In the genomic region with DNA sequence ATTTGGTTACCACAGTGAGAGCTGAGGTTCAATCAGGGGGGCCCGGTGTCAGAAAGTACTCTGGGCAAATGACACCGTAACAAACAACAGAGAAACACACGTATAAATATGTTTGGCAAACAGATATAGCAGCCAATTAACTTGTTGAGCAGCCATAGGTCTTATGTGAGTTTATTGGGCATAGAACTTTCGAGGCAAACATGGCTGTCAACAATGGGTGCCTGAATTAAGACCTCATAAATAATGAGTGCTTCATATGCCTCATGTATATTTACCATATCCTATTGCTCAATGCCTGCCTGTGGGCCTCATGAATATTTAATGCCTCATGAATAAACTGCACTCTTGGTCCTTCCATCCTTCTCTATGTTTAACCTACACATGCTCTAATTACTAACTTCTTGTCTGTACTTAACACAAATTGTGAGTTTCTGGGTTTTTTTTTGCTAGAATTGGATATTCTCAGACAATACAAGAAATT, we compare ENCODE assay signal across 19 cellular contexts.
DNase-seq lines count a peak whose midpoint lies in the region; ATAC-seq lines count a peak whose summit lies in the region.
"Had no signal": no experiment of that assay in that cellular context is flagged by ENCODE, and none has a peak within 500 bp of the region (broad histone marks: within the 10 kb centered on the region; RNA-seq: fewer than 3 reads in every experiment).

No MANE protein-coding gene starts in this region.

- H3K36me3 ChIP-seq in neuronal stem cell (replicated peaks in 1 of 2; ENCODE audit: control insufficient read depth in 2 of 2, insufficient read depth in 2 of 2, low read length in 2 of 2) = no peaks in the 10 kb centered on the region
- H3K36me3 ChIP-seq: Peyer's patch had no signal

- H3K9me3 ChIP-seq in neuronal stem cell (replicated peaks in 1 of 2; ENCODE audit: control insufficient read depth in 2 of 2, insufficient read depth in 1 of 2, low read depth in 1 of 2, low read length in 2 of 2) = peaks cover 0 to 5% of the 10 kb centered on the region in 2 donors
- H3K9me3 ChIP-seq: Peyer's patch had no signal

- H3K18ac ChIP-seq in neuronal stem cell (ENCODE audit: low read length) = no peak overlapping the region

- no peak overlapping the region for H2BK12ac ChIP-seq in neuronal stem cell (ENCODE audit: low read length)

- no peaks in the 10 kb centered on the region for H3K79me1 ChIP-seq in neuronal stem cell (ENCODE audit: low read depth, low read length)

- no peak overlapping the region for H2BK120ac ChIP-seq in neuronal stem cell (ENCODE audit: low read depth, low read length)

- H3K27me3 ChIP-seq in neuronal stem cell (ENCODE audit: control insufficient read depth in 3 of 3, insufficient read depth in 3 of 3, low read depth in 1 of 3, low read length in 3 of 3) = no peaks in the 10 kb centered on the region
- H3K27me3 ChIP-seq: Peyer's patch had no signal

- H3K23ac ChIP-seq in neuronal stem cell (ENCODE audit: low read depth, low read length, poor library complexity) = no peak overlapping the region

- intact Hi-C loops in sciatic nerve (cut with DNase I) = no loop called here

- H3K4me1 ChIP-seq in neuronal stem cell (ENCODE audit: control insufficient read depth in 2 of 2, insufficient read depth in 1 of 2, low read depth in 1 of 2, low read length in 2 of 2) = peaks cover 0 to 17% of the 10 kb centered on the region in 2 donors
- H3K4me1 ChIP-seq: Peyer's patch had no signal

- no peak overlapping the region for H4K8ac ChIP-seq in neuronal stem cell (ENCODE audit: low read depth, low read length)

- H3K14ac ChIP-seq in neuronal stem cell (ENCODE audit: low read length) = no peak overlapping the region

- no CpG with 5 or more reads among the region's 4 CpGs for WGBS in neuronal stem cell (ENCODE audit: extremely low coverage in 2 of 2, insufficient read length in 2 of 2, insufficient replicate concordance in 1 of 2), 2 donors

- no peak for ATAC-seq in HG03565 (IDR thresholded peaks at IDR 0.05; ENCODE audit: unreplicated experiment)
- no peak for ATAC-seq in sciatic nerve
- ATAC-seq: T-cell had no signal

- no peak overlapping the region for H3K4ac ChIP-seq in neuronal stem cell (ENCODE audit: low read length)

- peak overlapping the region; percentile 77 for H2AFZ ChIP-seq in neuronal stem cell (ENCODE audit: low read length)

- H2BK5ac ChIP-seq in neuronal stem cell (ENCODE audit: low read length) = no peak overlapping the region

- H3K9ac ChIP-seq in neuronal stem cell (ENCODE audit: low read depth, low read length, poor library complexity) = no peak overlapping the region
- H3K9ac ChIP-seq: KMS-11 had no signal

- H4K91ac ChIP-seq in neuronal stem cell (ENCODE audit: low read depth, low read length, poor library complexity) = no peak overlapping the region

- no peak overlapping the region for H2BK15ac ChIP-seq in neuronal stem cell (ENCODE audit: low read length)

- no peak overlapping the region for H3K4me2 ChIP-seq in neuronal stem cell (ENCODE audit: insufficient read depth, low read length, poor library complexity, severe bottlenecking)
- H3K4me2 ChIP-seq: KMS-11 had no signal

- no peak overlapping the region for H2AK5ac ChIP-seq in neuronal stem cell (ENCODE audit: low read depth, low read length)

- H3K27ac ChIP-seq in neuronal stem cell (replicated peaks; ENCODE audit: low read length) = no peak overlapping the region
- H3K27ac ChIP-seq: C4-2B, KMS-11, Peyer's patch had no signal

- DNase-seq in NCI-H1105 treated with DMSO at 0.1 percent for 48 hours (lab: John Stamatoyannopoulos, UW) = peak; percentile 14
- DNase-seq in NCI-H1105 (lab: John Stamatoyannopoulos, UW) = no peak
- peak; percentile 29 for DNase-seq in NCI-H748 (lab: John Stamatoyannopoulos, UW; ENCODE audit: unreplicated experiment)
- DNase-seq in NCI-H748 treated with DMSO at 0.1 percent for 48 hours (lab: John Stamatoyannopoulos, UW) = no peak
- DNase-seq in NCI-H526 (lab: John Stamatoyannopoulos, UW) = peak; percentile 93 to 95
- no peak for DNase-seq in neuronal stem cell (ENCODE audit: low spot score)
- DNase-seq in sciatic nerve (ENCODE audit: low spot score) = no peak
- DNase-seq: CD8-positive, alpha-beta memory T cell; GOT3; HCEC 1CT; IMR-90; NCI-H1092 treated with DMSO at 0.1 percent for 48 hours; NCI-H2227 treated with DMSO at 0.1 percent for 48 hours; NCI-H774; Peyer's patch; T-cell had no signal

- peak overlapping the region in 1 of 2 donors; percentile 39 for H3K4me3 ChIP-seq in neuronal stem cell (ENCODE audit: low read length in 2 of 2)
- H3K4me3 ChIP-seq: Peyer's patch had no signal

Comparison
In these comparisons a context has a peak if more than half of its experiments do, and no peak if none do; other contexts are left out.
1. DNase-seq: peak in NCI-H1105 treated with DMSO at 0.1 percent for 48 hours (single experiment), NCI-H748 (single experiment) and NCI-H526 (2 of 2); none in NCI-H1105 (single experiment), NCI-H748 treated with DMSO at 0.1 percent for 48 hours (single experiment), neuronal stem cell (single experiment) and sciatic nerve (single experiment).